ENCODE assay signal across 9 cellular contexts in genomic region chr10:125868372-125868975, GRCh38. TPM values are rescaled to one million over a fixed set of nuclear protein-coding genes. Genes with fewer than 3 reads are reported as not detected.
DNase-seq lines count a peak whose midpoint lies in the region; ATAC-seq and TF ChIP-seq lines count a peak whose summit lies in the region.
"Had no signal": no experiment of that assay in that cellular context is flagged by ENCODE, and none has a peak within 500 bp of the region (broad histone marks: within the 10 kb centered on the region; RNA-seq: fewer than 3 reads in every experiment).

No MANE protein-coding gene starts in this region.

- no peak for TF ChIP-seq EP300 in suprapubic skin (IDR thresholded peaks at IDR 0.05)

- ATAC-seq in GM19351 (IDR thresholded peaks at IDR 0.05; ENCODE audit: unreplicated experiment) (peak; percentile 89), activated B cell treated with CpG ODN at 0.5 μM for 24 hours (ENCODE audit: low read depth) (no peak), HG03520 (IDR thresholded peaks at IDR 0.05; ENCODE audit: unreplicated experiment) (no peak)

- no peak overlapping the region for H3K27ac Mint-ChIP-seq in activated B cell treated with CpG ODN at 0.5 μM for 24 hours

- POLR2A ChIA-PET in activated B cell treated with CpG ODN at 0.5 μM for 24 hours (lab: Charles Lee), result no interaction called here

- H3K27me3 Mint-ChIP-seq in activated B cell treated with CpG ODN at 0.5 μM for 24 hours, result no peaks in the 10 kb centered on the region

- no peak for TF ChIP-seq POLR2A in suprapubic skin (IDR thresholded peaks at IDR 0.05)

- intact Hi-C loops in activated B cell treated with CpG ODN at 0.5 μM for 24 hours (cut with micrococcal nuclease), result loop anchor here (1.0 to 2.0 kb wide), 2 partner anchors 114 to 636 kb away; no protein-coding TSS in a partner anchor

- H3K36me3 ChIP-seq in right atrium auricular region, result peaks cover 22% of the 10 kb centered on the region
- peaks cover 17% of the 10 kb centered on the region for H3K36me3 ChIP-seq in suprapubic skin

- no peak overlapping the region for H3K4me3 ChIP-seq in right atrium auricular region
- H3K4me3 ChIP-seq in suprapubic skin, result no peak overlapping the region

- H3K4me1 ChIP-seq in right atrium auricular region, result no peaks in the 10 kb centered on the region
- no peaks in the 10 kb centered on the region for H3K4me1 ChIP-seq in suprapubic skin

- H3K4me1 Mint-ChIP-seq in activated B cell treated with CpG ODN at 0.5 μM for 24 hours, result no peaks in the 10 kb centered on the region

- H3K9me3 ChIP-seq in right atrium auricular region (no peaks in the 10 kb centered on the region), suprapubic skin (no peaks in the 10 kb centered on the region)

- no peaks in the 10 kb centered on the region for H3K9me3 Mint-ChIP-seq in activated B cell treated with CpG ODN at 0.5 μM for 24 hours

- no peak overlapping the region for H3K4me3 Mint-ChIP-seq in activated B cell treated with CpG ODN at 0.5 μM for 24 hours

- TF ChIP-seq CTCF in activated B cell treated with CpG ODN at 0.5 μM for 24 hours (IDR thresholded peaks at IDR 0.05) (peak; percentile 44), right atrium auricular region (IDR thresholded peaks at IDR 0.05) (peak; percentile 82 to 88), suprapubic skin (IDR thresholded peaks at IDR 0.05) (peak; percentile 53 to 74)

- peak; percentile 29 for DNase-seq in D341Med (ENCODE audit: low spot score)
- DNase-seq in LoVo (ENCODE audit: low spot score), result peak; percentile 67
- no peak for DNase-seq in activated B cell treated with CpG ODN at 0.5 μM for 24 hours
- no peak for DNase-seq in right atrium auricular region (ENCODE audit: low spot score)
- DNase-seq in suprapubic skin (ENCODE audit: low spot score in 2 of 2), result no peak
- no peak for DNase-seq in islet precursor cell

- peaks cover 17% of the 10 kb centered on the region for H3K36me3 Mint-ChIP-seq in activated B cell treated with CpG ODN at 0.5 μM for 24 hours (ENCODE audit: low read depth)

- H3K27ac ChIP-seq in right atrium auricular region, result no peak overlapping the region
- no peak overlapping the region for H3K27ac ChIP-seq in suprapubic skin

- H3K27me3 ChIP-seq in right atrium auricular region (no peaks in the 10 kb centered on the region), suprapubic skin (no peaks in the 10 kb centered on the region)

- CTCF ChIA-PET in activated B cell treated with CpG ODN at 0.5 μM for 24 hours (lab: Charles Lee), result interaction anchor here (0.6 to 2.5 kb wide), 8 partner anchors 15 to 1985 kb away, joined by 3 to 11 read pairs (median 4); no protein-coding TSS in a partner anchor

- WGBS in suprapubic skin, result 55% methylated on average over 7 of the region's 7 CpGs

RNA-seq across cellular contexts. Expression of gene DHX32, which starts 12.6 kb away (rescaled TPM):
- total RNA-seq in activated B cell treated with CpG ODN at 0.5 μM for 24 hours (15.5 and 16.4 TPM in 2 replicates), right atrium auricular region (10 to 100 TPM; 25.1 to 44.5 TPM), suprapubic skin (10 to 100 TPM; 40.0 to 53.2 (median 44.5) TPM)

RNA-seq across cellular contexts. Expression of gene FANK1, which starts 27.9 kb away (rescaled TPM):
- total RNA-seq in activated B cell treated with CpG ODN at 0.5 μM for 24 hours (0.20 and 0.42 TPM in 2 replicates), right atrium auricular region (under 1 TPM; 0.44 to 0.67 TPM), suprapubic skin (1 to 10 TPM; 3.7 to 8.2 (median 5.8) TPM)
- total RNA-seq: T-helper 1 cell treated with Interleukin-12 subunit alpha and Interleukin-12 subunit beta and Interleukin-4 antibody, amounts not matched to agents 30 ng/mL and 1 ng/mL, for 36 hours had no signal

RNA-seq across cellular contexts. Expression of gene BCCIP, which starts 45.1 kb away (rescaled TPM):
- total RNA-seq in activated B cell treated with CpG ODN at 0.5 μM for 24 hours (63.6 and 64.9 TPM in 2 replicates), right atrium auricular region (10 to 100 TPM; 34.1 to 37.3 TPM), suprapubic skin (10 to 100 TPM; 32.2 to 36.7 (median 33.5) TPM)

RNA-seq across cellular contexts. Expression of gene UROS, which starts 45.4 kb away (rescaled TPM):
- total RNA-seq in activated B cell treated with CpG ODN at 0.5 μM for 24 hours (34.1 and 34.9 TPM in 2 replicates), right atrium auricular region (10 to 100 TPM; 54.1 to 81.0 TPM), suprapubic skin (10 to 100 TPM; 22.7 to 48.2 (median 27.3) TPM)

Comparison
In these comparisons a context has a peak if more than half of its experiments do, and no peak if none do; other contexts are left out.
1. DNase-seq: peak in D341Med (single experiment) and LoVo (single experiment); none in activated B cell treated with CpG ODN at 0.5 μM for 24 hours (single experiment), right atrium auricular region (single experiment), suprapubic skin (0 of 2) and islet precursor cell (single experiment).
2. Peak in every context shown above with its lines, with median percentiles within 50 percentile points of each other: CTCF ChIP-seq.